Comparison of ENCODE assay signal across 9 cellular contexts in the genomic region with DNA sequence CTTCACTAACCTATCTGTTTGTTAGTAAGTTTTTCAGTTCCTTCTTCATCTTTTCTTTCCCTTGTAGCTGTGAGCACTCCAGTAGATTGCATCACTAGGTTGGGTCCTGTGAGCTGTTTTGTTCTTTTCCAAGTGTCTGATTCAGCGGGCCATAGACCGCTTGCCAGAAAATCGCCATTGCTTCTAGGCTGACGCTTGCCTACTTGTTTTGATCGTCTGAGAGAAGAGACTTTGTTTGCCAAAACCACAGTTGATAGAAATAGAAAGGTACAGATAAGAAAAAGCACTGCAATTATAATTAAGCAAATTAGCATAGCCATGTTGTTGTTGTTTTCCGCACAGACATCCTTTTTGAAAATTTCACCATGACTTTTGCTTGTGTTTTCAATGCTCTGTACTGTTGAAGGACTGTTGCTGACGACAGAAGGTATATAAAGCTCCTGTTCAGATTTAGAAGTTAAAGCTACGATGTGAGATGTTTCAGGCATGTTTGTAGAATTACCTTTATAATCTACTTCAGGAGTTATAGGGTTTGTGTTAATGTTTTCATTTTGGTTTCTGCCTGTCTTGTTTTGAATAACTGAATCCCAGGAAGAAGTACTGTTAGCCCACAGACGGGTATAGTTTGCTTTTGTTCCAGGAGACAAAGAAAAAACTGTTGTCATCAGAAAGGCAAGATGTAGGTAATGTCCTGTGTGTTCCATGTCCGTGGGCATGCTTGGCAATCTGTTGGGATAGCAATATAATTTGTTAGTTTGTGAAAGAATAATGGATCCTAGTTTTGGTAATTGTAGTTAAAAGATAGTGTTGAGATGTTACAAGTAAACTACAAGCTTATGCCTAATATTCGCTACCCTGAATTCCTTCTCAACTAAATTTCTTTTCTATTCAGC. TPM values are rescaled to one million over a fixed set of nuclear protein-coding genes. Genes with fewer than 3 reads are reported as not detected.
DNase-seq lines count a peak whose midpoint lies in the region; ATAC-seq and TF ChIP-seq lines count a peak whose summit lies in the region.
"Had no signal": no experiment of that assay in that cellular context is flagged by ENCODE, and none has a peak within 500 bp of the region (broad histone marks: within the 10 kb centered on the region; RNA-seq: fewer than 3 reads in every experiment).

No MANE protein-coding gene starts in this region.

- H2AFZ ChIP-seq in Loucy (ENCODE audit: low read length) = no peak overlapping the region

- no peaks in the 10 kb centered on the region for H3K36me3 ChIP-seq in Loucy (ENCODE audit: insufficient read depth, low read length)
- H3K36me3 ChIP-seq in endocrine pancreas (ENCODE audit: control insufficient read depth, insufficient read depth, low read length) = no peaks in the 10 kb centered on the region
- H3K36me3 ChIP-seq in neutrophil = peaks cover 15% of the 10 kb centered on the region
- H3K36me3 ChIP-seq in aorta (ENCODE audit: control insufficient read depth in 1 of 2, insufficient read depth in 2 of 2, low read length in 1 of 2) = no peaks in the 10 kb centered on the region

- H3K9me3 Mint-ChIP-seq in activated CD8-positive, alpha-beta T cell treated with anti-CD3 and anti-CD28 coated beads for 36 hours = peaks cover 2% of the 10 kb centered on the region

- H3K9me2 ChIP-seq in Loucy (replicated peaks; ENCODE audit: low read depth, low read length) = no peaks in the 10 kb centered on the region

- WGBS in aorta, 2 donors = 71% methylated on average over 11 of the region's 11 CpGs

- POLR2A ChIA-PET in activated CD8-positive, alpha-beta T cell treated with anti-CD3 and anti-CD28 coated beads for 36 hours (lab: Charles Lee) = interaction anchor here (0.8 to 5.5 kb wide), 4 partner anchors 10 to 540 kb away, joined by 3 to 114 read pairs (median 3); a partner anchor contains a TSS

- CTCF ChIA-PET in activated CD8-positive, alpha-beta T cell treated with anti-CD3 and anti-CD28 coated beads for 36 hours (lab: Charles Lee) = interaction anchor here (0.6 to 2.2 kb wide), 4 partner anchors 8 to 102 kb away, joined by 3 to 9 read pairs (median 4); no protein-coding TSS in a partner anchor

- H3K4me2 ChIP-seq in Loucy (ENCODE audit: low read depth, low read length, poor library complexity, severe bottlenecking) = peak overlapping the region; percentile 83

- no peaks in the 10 kb centered on the region for H4K20me1 ChIP-seq in Loucy (ENCODE audit: insufficient read depth, low read length, poor library complexity, severe bottlenecking)

- peak overlapping the region; percentile 92 for H3K27ac Mint-ChIP-seq in activated CD8-positive, alpha-beta T cell treated with anti-CD3 and anti-CD28 coated beads for 36 hours

- H3K9ac ChIP-seq in Loucy (ENCODE audit: low read depth, low read length, poor library complexity, severe bottlenecking) (peak overlapping the region; percentile 74), endocrine pancreas (ENCODE audit: control insufficient read depth, insufficient read depth, low read length) (no peak overlapping the region)

- no peaks in the 10 kb centered on the region for H3K27me3 Mint-ChIP-seq in activated CD8-positive, alpha-beta T cell treated with anti-CD3 and anti-CD28 coated beads for 36 hours

- intact Hi-C loops in activated CD8-positive, alpha-beta T cell treated with anti-CD3 and anti-CD28 coated beads for 36 hours (cut with micrococcal nuclease) = loop anchor here (5.0 kb wide), 1 partner anchor 174 kb away; no protein-coding TSS in a partner anchor
- intact Hi-C loops in aorta (cut with DNase I) = no loop called here

- TF ChIP-seq CTCF in Loucy (conservative IDR thresholded peaks at IDR 0.05; ENCODE audit: low read length) (no peak), neutrophil (IDR thresholded peaks at IDR 0.05) (no peak)
- TF ChIP-seq CTCF in activated CD8-positive, alpha-beta T cell treated with anti-CD3 and anti-CD28 coated beads for 36 hours (IDR thresholded peaks at IDR 0.05) = no peak

- no peaks in the 10 kb centered on the region for H3K27me3 ChIP-seq in Loucy (ENCODE audit: insufficient read depth, low read length, poor library complexity, severe bottlenecking)
- no peaks in the 10 kb centered on the region for H3K27me3 ChIP-seq in endocrine pancreas (ENCODE audit: control insufficient read depth, insufficient read depth, low read length)
- no peaks in the 10 kb centered on the region for H3K27me3 ChIP-seq in neutrophil
- H3K27me3 ChIP-seq in aorta (ENCODE audit: control insufficient read depth in 1 of 2, insufficient read depth in 2 of 2, low read length in 1 of 2) = no peaks in the 10 kb centered on the region

- peak overlapping the region; percentile 98 for H3K27ac ChIP-seq in neutrophil
- H3K27ac ChIP-seq in aorta (ENCODE audit: low read depth in 1 of 2, low read length in 2 of 2) = no peak overlapping the region
- H3K27ac ChIP-seq: VCaP had no signal

- H3K36me3 Mint-ChIP-seq in activated CD8-positive, alpha-beta T cell treated with anti-CD3 and anti-CD28 coated beads for 36 hours (ENCODE audit: low read depth) = peaks cover 32% of the 10 kb centered on the region

- H3K4me3 ChIP-seq in Loucy (ENCODE audit: low read length, poor library complexity, severe bottlenecking) = peak overlapping the region; percentile 73
- peak overlapping the region; percentile 3 for H3K4me3 ChIP-seq in endocrine pancreas (ENCODE audit: control insufficient read depth, insufficient read depth, low read length)
- peak overlapping the region; percentile 78 to 79 for H3K4me3 ChIP-seq in neutrophil (ENCODE audit: low read depth in 1 of 2, low read length in 1 of 2)
- no peak overlapping the region for H3K4me3 ChIP-seq in aorta (ENCODE audit: low read length in 2 of 2)

- peak; percentile 21 for ATAC-seq in GM18870 (IDR thresholded peaks at IDR 0.05; ENCODE audit: unreplicated experiment)
- peak; percentile 19 for ATAC-seq in activated CD8-positive, alpha-beta T cell treated with anti-CD3 and anti-CD28 coated beads for 36 hours
- ATAC-seq in aorta (ENCODE audit: low FRiP score) = peak; percentile 64
- no peak for ATAC-seq in HG02973 (IDR thresholded peaks at IDR 0.05; ENCODE audit: unreplicated experiment)

- peaks cover 62% of the 10 kb centered on the region for H3K79me2 ChIP-seq in Loucy (ENCODE audit: insufficient read depth, low read length)

- H3K4me3 Mint-ChIP-seq in activated CD8-positive, alpha-beta T cell treated with anti-CD3 and anti-CD28 coated beads for 36 hours = peak overlapping the region; percentile 75

- peaks cover 36% of the 10 kb centered on the region for H3K4me1 Mint-ChIP-seq in activated CD8-positive, alpha-beta T cell treated with anti-CD3 and anti-CD28 coated beads for 36 hours (ENCODE audit: low read depth)

- H3F3A ChIP-seq in Loucy (ENCODE audit: low read depth) = peaks cover 13% of the 10 kb centered on the region

- DNase-seq in activated CD8-positive, alpha-beta T cell treated with anti-CD3 and anti-CD28 coated beads for 36 hours = peak; percentile 68
- peak in 1 of 2 donors; percentile 73 for DNase-seq in aorta
- no peak for DNase-seq in NCI-H1092 (lab: John Stamatoyannopoulos, UW)

- H3K9me3 ChIP-seq in Loucy (ENCODE audit: insufficient read depth, low read depth, low read length) (no peaks in the 10 kb centered on the region), endocrine pancreas (ENCODE audit: control insufficient read depth, low read length) (no peaks in the 10 kb centered on the region), neutrophil (no peaks in the 10 kb centered on the region), aorta (ENCODE audit: control insufficient read depth, low read length) (no peaks in the 10 kb centered on the region)

- H3K4me1 ChIP-seq in Loucy (ENCODE audit: insufficient read depth, low read length, poor library complexity, severe bottlenecking) (peaks cover 63% of the 10 kb centered on the region), endocrine pancreas (ENCODE audit: control insufficient read depth, insufficient read depth, low read length) (peaks cover 14% of the 10 kb centered on the region), neutrophil (ENCODE audit: control insufficient read depth in 1 of 2, insufficient read depth in 1 of 2, low read depth in 1 of 2, low read length in 1 of 2) (peaks cover 53 to 78% of the 10 kb centered on the region in 2 experiments), aorta (ENCODE audit: control insufficient read depth in 1 of 2, insufficient read depth in 2 of 2, low read length in 2 of 2) (no peaks in the 10 kb centered on the region)

RNA-seq across cellular contexts. Expression of a gene that starts 2.9 kb away (rescaled TPM):
- 10 to 100 TPM; 31.7 to 37.0 TPM for total RNA-seq in activated CD8-positive, alpha-beta T cell treated with anti-CD3 and anti-CD28 coated beads for 36 hours
- 10 to 100 TPM in 1 of 2 donors, 1 to 10 TPM in 1; 9.2 to 15.5 TPM for total RNA-seq in aorta
- polyA plus RNA-seq in aorta = 10 to 100 TPM in 1 of 2 donors, 1 to 10 TPM in 1; 3.8 to 37.2 TPM

RNA-seq across cellular contexts. Expression of a gene that starts 4.7 kb away (rescaled TPM):
- total RNA-seq in activated CD8-positive, alpha-beta T cell treated with anti-CD3 and anti-CD28 coated beads for 36 hours = 10 to 100 TPM; 15.0 to 16.4 TPM
- 10 to 100 TPM; 12.7 to 16.9 TPM for total RNA-seq in aorta
- polyA plus RNA-seq in aorta = 10 to 100 TPM in 1 of 2 donors, 1 to 10 TPM in 1; 1.7 to 29.9 TPM

RNA-seq across cellular contexts. Expression of a gene that starts 21.5 kb away (rescaled TPM):
- total RNA-seq in activated CD8-positive, alpha-beta T cell treated with anti-CD3 and anti-CD28 coated beads for 36 hours = under 1 TPM; 0.11 to 0.18 TPM
- total RNA-seq in aorta = under 1 TPM in 1 of 2 donors, not detected in 1; 0.65 TPM
- polyA plus RNA-seq in aorta = not detected

Comparison
In these comparisons a context has a peak if more than half of its experiments do, and no peak if none do; other contexts are left out.
1. H3K4me3 ChIP-seq: peak in Loucy (single experiment), endocrine pancreas (single experiment) and neutrophil (2 of 2); none in aorta (0 of 2).